ENCODE assay signal across 8 cellular contexts in the genomic region with DNA sequence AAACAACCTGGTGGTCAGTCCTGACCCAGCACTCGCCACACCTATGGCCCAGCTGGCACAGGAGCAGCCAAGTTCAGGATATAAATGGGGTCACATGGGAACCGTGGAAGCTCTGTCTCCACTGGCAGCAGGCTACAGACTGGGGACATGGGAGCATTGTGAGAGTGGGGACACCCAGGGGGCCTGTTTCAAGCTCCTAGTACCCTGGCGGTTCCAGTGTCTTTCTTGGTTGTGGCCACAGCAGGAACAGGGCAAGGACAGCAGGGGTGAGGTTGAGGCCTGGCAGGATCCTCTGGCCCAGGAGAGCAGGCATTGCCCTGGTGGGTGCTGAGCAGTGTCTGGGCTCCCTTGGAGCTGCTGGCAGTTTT. TPM values are rescaled to one million over a fixed set of nuclear protein-coding genes. Genes with fewer than 3 reads are reported as not detected.
A peak's percentile ranks its signal among the peaks of the same experiment; 100 is the strongest.
DNase-seq lines count a peak whose midpoint lies in the region; ATAC-seq and TF ChIP-seq lines count a peak whose summit lies in the region.

No MANE protein-coding gene starts in this region.

- peak overlapping the region; percentile 99 for H3K27ac Mint-ChIP-seq in activated CD8-positive, alpha-beta T cell treated with anti-CD3 and anti-CD28 coated beads, Interleukin-2, amount 10 ng/mL, durations not matched to agents 7 days and 5 days

- no peaks in the 10 kb centered on the region for H3K9me3 ChIP-seq in suprapubic skin

- no peak for ATAC-seq in activated CD8-positive, alpha-beta T cell treated with anti-CD3 and anti-CD28 coated beads, Interleukin-2, amount 10 ng/mL, durations not matched to agents 7 days and 5 days
- peak; percentile 0 for ATAC-seq in left colon
- no peak for ATAC-seq in HG03108 (IDR thresholded peaks at IDR 0.05; ENCODE audit: unreplicated experiment)

- TF ChIP-seq POLR2A in suprapubic skin (IDR thresholded peaks at IDR 0.05): no peak

- WGBS in suprapubic skin: 29% methylated on average over 3 of the region's 3 CpGs

- no peaks in the 10 kb centered on the region for H3K27me3 ChIP-seq in suprapubic skin

- intact Hi-C loops in left colon (cut with DNase I, micrococcal nuclease): no loop called here

- TF ChIP-seq EP300 in suprapubic skin (IDR thresholded peaks at IDR 0.05): no peak

- POLR2A ChIA-PET in activated CD8-positive, alpha-beta T cell treated with anti-CD3 and anti-CD28 coated beads, Interleukin-2, amount 10 ng/mL, durations not matched to agents 7 days and 5 days (lab: Charles Lee): interaction anchor here (0.7 to 23.0 kb wide), 6 partner anchors 5 to 672 kb away, joined by 3 to 670 read pairs (median 4); a partner anchor contains a TSS

- CTCF ChIA-PET in activated CD8-positive, alpha-beta T cell treated with anti-CD3 and anti-CD28 coated beads, Interleukin-2, amount 10 ng/mL, durations not matched to agents 7 days and 5 days (lab: Charles Lee): interaction anchor here (0.7 to 25.5 kb wide), 5 partner anchors 5 to 150 kb away, joined by 4 to 1683 read pairs (median 60); a partner anchor contains a TSS

- H3K36me3 ChIP-seq in suprapubic skin: no peaks in the 10 kb centered on the region

- H3K27ac ChIP-seq in suprapubic skin: peak overlapping the region; percentile 94

- H3K4me1 ChIP-seq in suprapubic skin: peaks cover 80% of the 10 kb centered on the region

- peaks cover 57% of the 10 kb centered on the region for H3K4me1 Mint-ChIP-seq in activated CD8-positive, alpha-beta T cell treated with anti-CD3 and anti-CD28 coated beads, Interleukin-2, amount 10 ng/mL, durations not matched to agents 7 days and 5 days (ENCODE audit: low read depth)

- no peaks in the 10 kb centered on the region for H3K9me3 Mint-ChIP-seq in activated CD8-positive, alpha-beta T cell treated with anti-CD3 and anti-CD28 coated beads, Interleukin-2, amount 10 ng/mL, durations not matched to agents 7 days and 5 days (ENCODE audit: insufficient read depth)

- peak; percentile 28 for DNase-seq in activated CD4-positive, alpha-beta T cell treated with anti-CD3 and anti-CD28 coated beads for 48 hours
- DNase-seq in activated CD4-positive, alpha-beta T cell treated with anti-CD3 and anti-CD28 coated beads for 4 hours: no peak
- DNase-seq in activated CD8-positive, alpha-beta T cell treated with anti-CD3 and anti-CD28 coated beads, Interleukin-2, amount 10 ng/mL, durations not matched to agents 7 days and 5 days: no peak
- DNase-seq in left colon (no peak), suprapubic skin (ENCODE audit: low spot score in 2 of 2) (no peak), AG08395 (ENCODE audit: low spot score) (no peak), mucosa of gallbladder (ENCODE audit: low spot score) (no peak)

- no peak for TF ChIP-seq CTCF in suprapubic skin (IDR thresholded peaks at IDR 0.05)

- H3K4me3 Mint-ChIP-seq in activated CD8-positive, alpha-beta T cell treated with anti-CD3 and anti-CD28 coated beads, Interleukin-2, amount 10 ng/mL, durations not matched to agents 7 days and 5 days: peak overlapping the region; percentile 90

- peaks cover 61% of the 10 kb centered on the region for H3K36me3 Mint-ChIP-seq in activated CD8-positive, alpha-beta T cell treated with anti-CD3 and anti-CD28 coated beads, Interleukin-2, amount 10 ng/mL, durations not matched to agents 7 days and 5 days (ENCODE audit: low read depth)

- H3K27me3 Mint-ChIP-seq in activated CD8-positive, alpha-beta T cell treated with anti-CD3 and anti-CD28 coated beads, Interleukin-2, amount 10 ng/mL, durations not matched to agents 7 days and 5 days (ENCODE audit: low read depth): no peaks in the 10 kb centered on the region

- H3K4me3 ChIP-seq in suprapubic skin: peak overlapping the region; percentile 84

RNA-seq across cellular contexts. Expression of a gene that starts 1.9 kb away (rescaled TPM):
- total RNA-seq in activated CD8-positive, alpha-beta T cell treated with anti-CD3 and anti-CD28 coated beads, Interleukin-2, amount 10 ng/mL, durations not matched to agents 7 days and 5 days: 100 to 1,000 TPM; 314 to 330 TPM
- total RNA-seq in left colon: 10 to 100 TPM; 84.8 to 96.9 TPM
- 10 to 100 TPM; 33.1 to 45.2 (median 35.5) TPM for total RNA-seq in suprapubic skin
- 74.2 TPM for total RNA-seq in mucosa of gallbladder

RNA-seq across cellular contexts. Expression of a gene that starts 28.8 kb away (rescaled TPM):
- 1 to 10 TPM in 1 of 2 experiments, under 1 TPM in 1; 0.47 to 1.0 TPM for total RNA-seq in activated CD8-positive, alpha-beta T cell treated with anti-CD3 and anti-CD28 coated beads, Interleukin-2, amount 10 ng/mL, durations not matched to agents 7 days and 5 days
- total RNA-seq in left colon (under 1 TPM in 1 of 2 donors, not detected in 1; 0.40 TPM), suprapubic skin (under 1 TPM in 1 of 4 donors, not detected in 3; 0.42 TPM), mucosa of gallbladder (not detected)

RNA-seq across cellular contexts. Expression of a gene that starts 35.1 kb away (rescaled TPM):
- not detected for total RNA-seq in activated CD8-positive, alpha-beta T cell treated with anti-CD3 and anti-CD28 coated beads, Interleukin-2, amount 10 ng/mL, durations not matched to agents 7 days and 5 days
- total RNA-seq in left colon (not detected), suprapubic skin (not detected), mucosa of gallbladder (0.14 TPM)

RNA-seq across cellular contexts. Expression of a gene that starts 42.6 kb away (rescaled TPM):
- not detected for total RNA-seq in activated CD8-positive, alpha-beta T cell treated with anti-CD3 and anti-CD28 coated beads, Interleukin-2, amount 10 ng/mL, durations not matched to agents 7 days and 5 days
- total RNA-seq in left colon: under 1 TPM in 1 of 2 donors, not detected in 1; 0.15 TPM
- under 1 TPM in 1 of 4 donors, not detected in 3; 0.47 TPM for total RNA-seq in suprapubic skin
- not detected for total RNA-seq in mucosa of gallbladder

RNA-seq across cellular contexts. Expression of a gene that starts 58.5 kb away (rescaled TPM):
- 1 to 10 TPM; 4.7 to 4.8 TPM for total RNA-seq in activated CD8-positive, alpha-beta T cell treated with anti-CD3 and anti-CD28 coated beads, Interleukin-2, amount 10 ng/mL, durations not matched to agents 7 days and 5 days
- total RNA-seq in left colon (under 1 TPM in 1 of 2 donors, not detected in 1; 0.82 TPM), suprapubic skin (1 to 10 TPM in 3 of 4 donors, under 1 TPM in 1; 0.64 to 6.0 (median 2.8) TPM), mucosa of gallbladder (13.8 TPM)
